24 cellular contexts compared by ENCODE assay signal in genomic region chr1:41144285-41144684, GRCh38.
"Had no signal": no experiment of that assay in that cellular context is flagged by ENCODE, and none has a peak within 500 bp of the region (broad histone marks: within the 10 kb centered on the region; RNA-seq: fewer than 3 reads in every experiment).

No MANE protein-coding gene starts in this region.

- H3K4me2 ChIP-seq: SK-N-SH had no signal

- H3K27ac ChIP-seq: RWPE1 had no signal

- H3K9ac ChIP-seq: SK-N-SH had no signal

- ATAC-seq: Panc1, PC-3, T-cell had no signal

- DNase-seq: Kasumi-1, KG1, MM.1S, NCI-H1092, NCI-H1105 treated with DMSO at 0.1 percent for 48 hours, NCI-H1417 treated with DMSO at 0.1 percent for 48 hours, NCI-H146, NCI-H1694 treated with DMSO at 0.1 percent for 48 hours, NCI-H1930, NCI-H2081, NCI-H2107, NCI-H226, NCI-H446, NCI-H510A, NCI-H524 treated with DMSO at 0.1 percent for 48 hours, NCI-H69, NCI-H774, PC-3, SHP77, SK-N-SH, SW 1271, T-cell had no signal
